1 cellular context compared by ENCODE assay signal in genomic region chr17:32596666-32597065, GRCh38.
TF ChIP-seq lines count a peak whose summit lies in the region.

No MANE protein-coding gene starts in this region.

TF ChIP-seq in SK-N-SH treated with all-trans-retinoic acid at 6 μM for 48 hours, 23 proteins besides CTCF, POLR2A, EP300 and RAD21 (continued from another document):
- TF ChIP-seq POU6F1 (CRISPR knock-in tag; IDR thresholded peaks at IDR 0.05; ENCODE audit: borderline replicate concordance, low read depth), result no peak
TF ChIP-seq in SK-N-SH treated with all-trans-retinoic acid at 6 μM for 48 hours: peak in this region for 0.
